25 cellular contexts compared by ENCODE assay signal in genomic region chr2:17455343-17455742, GRCh38.
"Had no signal": no experiment of that assay in that cellular context is flagged by ENCODE, and none has a peak within 500 bp of the region (broad histone marks: within the 10 kb centered on the region; RNA-seq: fewer than 3 reads in every experiment).

No MANE protein-coding gene starts in this region.

- DNase-seq: cortex of kidney; effector CD8-positive, alpha-beta T cell; effector memory CD8-positive, alpha-beta T cell; endodermal cell; erythroblast; esophagus squamous epithelium; foreskin fibroblast; foreskin melanocyte; gastrocnemius medialis; glutamatergic neuron; head of caudate nucleus; heart right ventricle; hippocampal formation; left cardiac atrium; left lung; left ventricle myocardium superior; lower lobe of right lung; mesenchymal stem cell; mucosa of descending colon; naive B cell; naive thymus-derived CD8-positive, alpha-beta T cell had no signal

- H3K27ac ChIP-seq: epithelial cell of prostate, esophagus squamous epithelium, gastrocnemius medialis, heart right ventricle, left lung, lower lobe of right lung had no signal

- ATAC-seq: effector memory CD8-positive, alpha-beta T cell; esophagus mucosa; gastrocnemius medialis; heart right ventricle; left cardiac atrium; left lung; left ventricle myocardium superior; lower lobe of right lung; mucosa of descending colon; naive thymus-derived CD8-positive, alpha-beta T cell had no signal

- H3K9me3 ChIP-seq: esophagus squamous epithelium, gastrocnemius medialis, left lung, lower lobe of right lung, mucosa of descending colon had no signal

- H3K4me3 ChIP-seq: esophagus squamous epithelium, gastrocnemius medialis, heart right ventricle, left lung, lower lobe of right lung, mucosa of descending colon had no signal

- H3K4me1 ChIP-seq: esophagus squamous epithelium, gastrocnemius medialis, heart right ventricle, left lung, lower lobe of right lung had no signal

- H3K36me3 ChIP-seq: esophagus squamous epithelium, gastrocnemius medialis, heart right ventricle, left lung, lower lobe of right lung had no signal

- FAIRE-seq: endometrium, islet of Langerhans had no signal

- H3K27me3 ChIP-seq: esophagus squamous epithelium, gastrocnemius medialis, heart right ventricle, left lung had no signal
